In the genomic region with DNA sequence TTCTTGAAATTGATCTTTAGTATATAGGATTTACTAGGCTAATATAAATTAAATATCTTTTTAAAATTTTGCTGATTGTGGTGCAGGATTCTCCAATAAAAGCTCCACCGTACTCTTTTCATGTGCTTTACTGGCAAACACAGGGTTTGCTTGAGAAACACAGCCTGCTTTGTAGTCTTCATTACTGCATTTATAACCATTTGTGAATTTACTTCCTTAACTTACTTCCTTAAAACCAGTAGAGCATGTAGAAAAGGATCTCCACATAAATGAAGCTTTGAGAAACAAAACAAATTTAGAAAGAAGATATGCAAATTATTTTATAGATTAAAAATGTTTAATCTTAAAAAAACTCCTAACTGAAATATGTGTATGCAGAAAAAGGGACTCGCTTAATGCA, we compare ENCODE assay signal across 1 cellular context.
TF ChIP-seq lines count a peak whose summit lies in the region.

No MANE protein-coding gene starts in this region.

TF ChIP-seq in GM12878, 131 proteins besides CTCF, POLR2A, EP300 and RAD21 (continued from another document):
- TF ChIP-seq BCLAF1 (IDR thresholded peaks at IDR 0.05), result no peak
- no peak for TF ChIP-seq CREB1 (IDR thresholded peaks at IDR 0.05; ENCODE audit: low read depth)
- no peak for TF ChIP-seq TAF1 (IDR thresholded peaks at IDR 0.05; ENCODE audit: borderline replicate concordance, low read depth, low read length)
- no peak for TF ChIP-seq JUNB (IDR thresholded peaks at IDR 0.05)
- TF ChIP-seq BACH1 (IDR thresholded peaks at IDR 0.05; ENCODE audit: borderline replicate concordance), result no peak
- TF ChIP-seq, protein P1, sequence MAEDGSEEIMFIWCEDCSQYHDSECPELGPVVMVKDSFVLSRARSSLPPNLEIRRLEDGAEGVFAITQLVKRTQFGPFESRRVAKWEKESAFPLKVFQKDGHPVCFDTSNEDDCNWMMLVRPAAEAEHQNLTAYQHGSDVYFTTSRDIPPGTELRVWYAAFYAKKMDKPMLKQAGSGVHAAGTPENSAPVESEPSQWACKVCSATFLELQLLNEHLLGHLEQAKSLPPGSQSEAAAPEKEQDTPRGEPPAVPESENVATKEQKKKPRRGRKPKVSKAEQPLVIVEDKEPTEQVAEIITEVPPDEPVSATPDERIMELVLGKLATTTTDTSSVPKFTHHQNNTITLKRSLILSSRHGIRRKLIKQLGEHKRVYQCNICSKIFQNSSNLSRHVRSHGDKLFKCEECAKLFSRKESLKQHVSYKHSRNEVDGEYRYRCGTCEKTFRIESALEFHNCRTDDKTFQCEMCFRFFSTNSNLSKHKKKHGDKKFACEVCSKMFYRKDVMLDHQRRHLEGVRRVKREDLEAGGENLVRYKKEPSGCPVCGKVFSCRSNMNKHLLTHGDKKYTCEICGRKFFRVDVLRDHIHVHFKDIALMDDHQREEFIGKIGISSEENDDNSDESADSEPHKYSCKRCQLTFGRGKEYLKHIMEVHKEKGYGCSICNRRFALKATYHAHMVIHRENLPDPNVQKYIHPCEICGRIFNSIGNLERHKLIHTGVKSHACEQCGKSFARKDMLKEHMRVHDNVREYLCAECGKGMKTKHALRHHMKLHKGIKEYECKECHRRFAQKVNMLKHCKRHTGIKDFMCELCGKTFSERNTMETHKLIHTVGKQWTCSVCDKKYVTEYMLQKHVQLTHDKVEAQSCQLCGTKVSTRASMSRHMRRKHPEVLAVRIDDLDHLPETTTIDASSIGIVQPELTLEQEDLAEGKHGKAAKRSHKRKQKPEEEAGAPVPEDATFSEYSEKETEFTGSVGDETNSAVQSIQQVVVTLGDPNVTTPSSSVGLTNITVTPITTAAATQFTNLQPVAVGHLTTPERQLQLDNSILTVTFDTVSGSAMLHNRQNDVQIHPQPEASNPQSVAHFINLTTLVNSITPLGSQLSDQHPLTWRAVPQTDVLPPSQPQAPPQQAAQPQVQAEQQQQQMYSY (CRISPR knock-in tag; IDR thresholded peaks at IDR 0.05), result no peak
- TF ChIP-seq TCF7 (IDR thresholded peaks at IDR 0.05; ENCODE audit: borderline replicate concordance), result no peak
- TF ChIP-seq, protein P2, sequence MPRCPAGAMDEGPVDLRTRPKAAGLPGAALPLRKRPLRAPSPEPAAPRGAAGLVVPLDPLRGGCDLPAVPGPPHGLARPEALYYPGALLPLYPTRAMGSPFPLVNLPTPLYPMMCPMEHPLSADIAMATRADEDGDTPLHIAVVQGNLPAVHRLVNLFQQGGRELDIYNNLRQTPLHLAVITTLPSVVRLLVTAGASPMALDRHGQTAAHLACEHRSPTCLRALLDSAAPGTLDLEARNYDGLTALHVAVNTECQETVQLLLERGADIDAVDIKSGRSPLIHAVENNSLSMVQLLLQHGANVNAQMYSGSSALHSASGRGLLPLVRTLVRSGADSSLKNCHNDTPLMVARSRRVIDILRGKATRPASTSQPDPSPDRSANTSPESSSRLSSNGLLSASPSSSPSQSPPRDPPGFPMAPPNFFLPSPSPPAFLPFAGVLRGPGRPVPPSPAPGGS (IDR thresholded peaks at IDR 0.05; ENCODE audit: borderline replicate concordance, insufficient read depth, low read depth, low read length, poor library complexity, severe bottlenecking), result no peak
- no peak for TF ChIP-seq ZSCAN29 (IDR thresholded peaks at IDR 0.05)
- TF ChIP-seq, protein P3, sequence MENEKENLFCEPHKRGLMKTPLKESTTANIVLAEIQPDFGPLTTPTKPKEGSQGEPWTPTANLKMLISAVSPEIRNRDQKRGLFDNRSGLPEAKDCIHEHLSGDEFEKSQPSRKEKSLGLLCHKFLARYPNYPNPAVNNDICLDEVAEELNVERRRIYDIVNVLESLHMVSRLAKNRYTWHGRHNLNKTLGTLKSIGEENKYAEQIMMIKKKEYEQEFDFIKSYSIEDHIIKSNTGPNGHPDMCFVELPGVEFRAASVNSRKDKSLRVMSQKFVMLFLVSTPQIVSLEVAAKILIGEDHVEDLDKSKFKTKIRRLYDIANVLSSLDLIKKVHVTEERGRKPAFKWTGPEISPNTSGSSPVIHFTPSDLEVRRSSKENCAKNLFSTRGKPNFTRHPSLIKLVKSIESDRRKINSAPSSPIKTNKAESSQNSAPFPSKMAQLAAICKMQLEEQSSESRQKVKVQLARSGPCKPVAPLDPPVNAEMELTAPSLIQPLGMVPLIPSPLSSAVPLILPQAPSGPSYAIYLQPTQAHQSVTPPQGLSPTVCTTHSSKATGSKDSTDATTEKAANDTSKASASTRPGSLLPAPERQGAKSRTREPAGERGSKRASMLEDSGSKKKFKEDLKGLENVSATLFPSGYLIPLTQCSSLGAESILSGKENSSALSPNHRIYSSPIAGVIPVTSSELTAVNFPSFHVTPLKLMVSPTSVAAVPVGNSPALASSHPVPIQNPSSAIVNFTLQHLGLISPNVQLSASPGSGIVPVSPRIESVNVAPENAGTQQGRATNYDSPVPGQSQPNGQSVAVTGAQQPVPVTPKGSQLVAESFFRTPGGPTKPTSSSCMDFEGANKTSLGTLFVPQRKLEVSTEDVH (IDR thresholded peaks at IDR 0.05; ENCODE audit: low read depth, partially characterized antibody), result no peak
- TF ChIP-seq BRCA1 (IDR thresholded peaks at IDR 0.05; ENCODE audit: low read depth, low read length), result no peak
- no peak for TF ChIP-seq PKNOX1 (IDR thresholded peaks at IDR 0.05)
- TF ChIP-seq NBN (IDR thresholded peaks at IDR 0.05), result no peak
- no peak for TF ChIP-seq MAX (IDR thresholded peaks at IDR 0.05; ENCODE audit: low read depth, low read length)
- TF ChIP-seq JUND (IDR thresholded peaks at IDR 0.05; ENCODE audit: low read depth, low read length), result no peak
